ENCODE assay signal across 8 cellular contexts in genomic region chr1:206361979-206362543, GRCh38.
DNase-seq lines count a peak whose midpoint lies in the region; ATAC-seq, FAIRE-seq and TF ChIP-seq lines count a peak whose summit lies in the region.
"Not testable (repeated sequence)": the region's sequence is repeated elsewhere in the genome, so short reads cannot be mapped to it uniquely, and the experiment has no call there.

No MANE protein-coding gene starts in this region.

- ATAC-seq in A549 (peak; percentile 54; a peak in 4 of 6 replicates), HCT116 (peak; percentile 41), WTC11 (peak; percentile 76), left lung (peak; percentile 57)
- ATAC-seq in stimulated activated naive CD8-positive, alpha-beta T cell treated with anti-CD3 and anti-CD28 coated beads, Interleukin-15, amount 100 ng/mL, for 72 hours: peak; percentile 41

- not testable (repeated sequence) for TF ChIP-seq CTCF in A549 (IDR thresholded peaks at IDR 0.05); HCT116 (IDR thresholded peaks at IDR 0.05 in 2 of 3, conservative IDR thresholded peaks at IDR 0.05 in 1 of 3; ENCODE audit: borderline replicate concordance in 1 of 3, insufficient read depth in 1 of 3, low read depth in 2 of 3, low read length in 2 of 3); PC-9 (conservative IDR thresholded peaks at IDR 0.05); WTC11 (IDR thresholded peaks at IDR 0.05); left lung (IDR thresholded peaks at IDR 0.05)
- TF ChIP-seq CTCF in LNCaP clone FGC (IDR thresholded peaks at IDR 0.05; ENCODE audit: control insufficient read depth, extremely low read depth, insufficient read depth) (0 out of 2 replicates have a peak, but pooled peaks have one; percentile 15), MCF 10A (IDR thresholded peaks at IDR 0.05; ENCODE audit: unreplicated experiment) (peak; percentile 17)

- TF ChIP-seq EP300 in A549 (IDR thresholded peaks at IDR 0.05): not testable (repeated sequence)

- intact Hi-C loops in HCT116 (cut with micrococcal nuclease); PC-9 (cut with micrococcal nuclease; ENCODE audit: unreplicated experiment); MCF 10A (cut with micrococcal nuclease); left lung (cut with DNase I): not testable (repeated sequence)

- H3K4me1 Mint-ChIP-seq in WTC11: not testable (repeated sequence)
- H3K4me1 Mint-ChIP-seq in MCF 10A (ENCODE audit: insufficient read depth, unreplicated experiment): peaks cover 12% of the 10 kb centered on the region
- H3K4me1 Mint-ChIP-seq in stimulated activated naive CD8-positive, alpha-beta T cell treated with anti-CD3 and anti-CD28 coated beads, Interleukin-15, amount 100 ng/mL, for 72 hours: peaks cover 12% of the 10 kb centered on the region

- H3K9me3 ChIP-seq in A549; HCT116 (ENCODE audit: control insufficient read depth in 1 of 2, insufficient read depth in 1 of 2, low read depth in 1 of 2, low read length in 2 of 2); PC-9 (ENCODE audit: insufficient read depth, low read depth); left lung: not testable (repeated sequence)

- not testable (repeated sequence) for H3K36me3 ChIP-seq in HCT116 (ENCODE audit: control insufficient read depth in 1 of 2, insufficient read depth in 2 of 2, low read length in 2 of 2); PC-9 (ENCODE audit: low read depth); left lung

- H3K9me3 Mint-ChIP-seq in WTC11; MCF 10A (ENCODE audit: unreplicated experiment); stimulated activated naive CD8-positive, alpha-beta T cell treated with anti-CD3 and anti-CD28 coated beads, Interleukin-15, amount 100 ng/mL, for 72 hours: not testable (repeated sequence)

- not testable (repeated sequence) for H3K4me3 ChIP-seq in A549; HCT116 (replicated peaks in 1 of 2; ENCODE audit: low read depth in 1 of 2, low read length in 2 of 2); LNCaP clone FGC (ENCODE audit: low read depth, low read length); PC-9; left lung

- H3K79me2 ChIP-seq in HCT116 (ENCODE audit: insufficient read depth, low read length); PC-9 (ENCODE audit: low read depth): not testable (repeated sequence)

- not testable (repeated sequence) for BruUV-seq in HCT116 (replicated peaks; lab: Mats Ljungman, UMichigan); PC-9 (replicated peaks; lab: Mats Ljungman, UMichigan); MCF 10A (replicated peaks; lab: Mats Ljungman, UMichigan)

- CTCF ChIA-PET in A549 (lab: Yijun Ruan, JAX); HCT116 (lab: Charles Lee); PC-9 (lab: Charles Lee); WTC11 (lab: Charles Lee); MCF 10A (lab: Yijun Ruan, JAX): not testable (repeated sequence)

- POLR2A ChIA-PET in A549 (lab: Yijun Ruan, JAX); HCT116 (lab: Charles Lee); PC-9 (lab: Charles Lee; ENCODE audit: unreplicated experiment); WTC11 (lab: Charles Lee); MCF 10A (lab: Yijun Ruan, JAX): not testable (repeated sequence)

- not testable (repeated sequence) for FAIRE-seq in A549 (lab: Jason Lieb, UNC)

- not testable (repeated sequence) for H4K20me1 ChIP-seq in HCT116 (ENCODE audit: insufficient read depth); PC-9 (ENCODE audit: insufficient read depth)

- not testable (repeated sequence) for H3K4me1 ChIP-seq in A549, left lung
- H3K4me1 ChIP-seq in HCT116 (ENCODE audit: control insufficient read depth in 1 of 2, insufficient read depth in 2 of 2, low read length in 2 of 2) (peaks cover 4 to 11% of the 10 kb centered on the region in 2 experiments; a peak in 2 of 4 replicates), PC-9 (replicated peaks; ENCODE audit: insufficient read depth) (peaks cover 10% of the 10 kb centered on the region; the same call in 1 of the 2 replicates)

- H3F3A ChIP-seq in PC-9 (ENCODE audit: insufficient read depth, low read depth): not testable (repeated sequence)

- H3K27me3 Mint-ChIP-seq in WTC11 (ENCODE audit: low read depth); MCF 10A (ENCODE audit: insufficient read depth, unreplicated experiment); stimulated activated naive CD8-positive, alpha-beta T cell treated with anti-CD3 and anti-CD28 coated beads, Interleukin-15, amount 100 ng/mL, for 72 hours: not testable (repeated sequence)

- not testable (repeated sequence) for H3K4me2 ChIP-seq in A549; HCT116 (ENCODE audit: low read length); PC-9

- not testable (repeated sequence) for H3K27me3 ChIP-seq in HCT116 (ENCODE audit: insufficient read depth, low read length); PC-9 (ENCODE audit: insufficient read depth, low read depth); left lung

- RAD21 ChIA-PET in HCT116 (lab: Charles Lee; ENCODE audit: low non-redundant PET in 1 of 2, low total read pairs in 2 of 2, uncharacterized antibody in 2 of 2, unreplicated experiment in 2 of 2): not testable (repeated sequence)

- not testable (repeated sequence) for H3K27ac Mint-ChIP-seq in WTC11; MCF 10A (ENCODE audit: low read depth, unreplicated experiment); stimulated activated naive CD8-positive, alpha-beta T cell treated with anti-CD3 and anti-CD28 coated beads, Interleukin-15, amount 100 ng/mL, for 72 hours

- not testable (repeated sequence) for H3K4me3 Mint-ChIP-seq in WTC11; MCF 10A (ENCODE audit: unreplicated experiment); stimulated activated naive CD8-positive, alpha-beta T cell treated with anti-CD3 and anti-CD28 coated beads, Interleukin-15, amount 100 ng/mL, for 72 hours

- H2AFZ ChIP-seq in HCT116 (ENCODE audit: low read depth, low read length, poor library complexity, severe bottlenecking); PC-9: not testable (repeated sequence)

- H3K9me2 ChIP-seq in HCT116 (ENCODE audit: insufficient read depth); PC-9 (ENCODE audit: insufficient read depth): not testable (repeated sequence)

- not testable (repeated sequence) for DNase-seq in A549 (ENCODE audit: low read depth in 1 of 2, low spot score in 1 of 2); HCT116 (ENCODE audit: low read depth, low spot score); LNCaP clone FGC (ENCODE audit: low read depth); WTC11 (ENCODE audit: low spot score); MCF 10A (ENCODE audit: unreplicated experiment); left lung; stimulated activated naive CD8-positive, alpha-beta T cell treated with anti-CD3 and anti-CD28 coated beads, Interleukin-15, amount 100 ng/mL, for 72 hours
- DNase-seq in PC-9: peak in 1 of 2 experiments; percentile 27

- 74% methylated on average over 2 of the region's 3 CpGs for WGBS in A549 (ENCODE audit: missing lambda C conversion rate)

- not testable (repeated sequence) for H3K27ac ChIP-seq in A549; HCT116 (ENCODE audit: low read depth, low read length); left lung
- peak overlapping the region; percentile 74 for H3K27ac ChIP-seq in PC-9

- H3K9ac ChIP-seq in HCT116 (ENCODE audit: low read length): not testable (repeated sequence)

- H3K36me3 Mint-ChIP-seq in WTC11; MCF 10A (ENCODE audit: insufficient read depth, unreplicated experiment): not testable (repeated sequence)

- not testable (repeated sequence) for TF ChIP-seq RAD21 in A549 (conservative IDR thresholded peaks at IDR 0.05 in 1 of 2, IDR thresholded peaks at IDR 0.05 in 1 of 2)
- TF ChIP-seq RAD21 in HCT116 (IDR thresholded peaks at IDR 0.05; ENCODE audit: low read depth): peak; percentile 17; the same call in 1 of the 2 replicates

- not testable (repeated sequence) for TF ChIP-seq POLR2A in A549 (IDR thresholded peaks at IDR 0.05; ENCODE audit: low read length); HCT116 (IDR thresholded peaks at IDR 0.05; ENCODE audit: borderline replicate concordance, extremely low read depth, insufficient read depth, insufficient read length)
